ENCODE assay signal across 1 cellular context in the genomic region with DNA sequence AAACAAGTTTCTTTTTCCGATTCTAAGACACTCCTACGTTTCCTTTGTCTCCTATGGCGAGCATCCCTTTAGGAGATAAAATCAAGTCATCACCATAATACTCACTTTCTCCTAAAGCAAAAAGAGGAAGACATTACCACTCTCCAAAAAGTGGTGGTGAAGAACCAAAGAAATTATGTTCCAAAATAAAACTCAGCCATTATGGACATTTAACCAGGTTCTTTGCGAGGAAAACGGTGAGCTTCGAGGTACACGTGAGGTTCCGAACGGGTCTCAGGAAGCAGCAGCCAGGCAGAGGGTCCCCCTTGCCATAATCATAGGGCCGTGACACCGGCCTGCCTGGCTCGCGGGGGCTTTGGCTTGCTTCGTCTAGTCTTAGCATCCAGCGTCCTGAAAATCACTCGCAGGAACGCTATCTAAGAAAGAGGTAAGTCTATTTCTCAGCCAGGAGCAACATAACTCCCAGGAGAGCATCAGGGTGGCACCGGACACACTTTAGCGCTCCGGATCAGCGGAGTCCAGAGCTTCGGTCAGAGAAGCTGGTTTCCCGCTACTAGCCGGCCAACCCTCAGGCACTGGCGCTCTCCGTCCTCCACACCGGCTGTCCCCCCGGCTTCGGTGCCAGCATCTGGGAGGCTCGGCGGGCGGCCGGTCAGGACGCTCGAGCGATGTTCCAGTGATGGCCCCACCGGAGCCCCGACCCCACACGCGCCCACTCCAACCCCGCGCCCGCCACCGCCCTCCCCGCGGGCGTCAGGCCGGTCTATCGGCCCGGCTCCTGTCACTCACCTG.
TF ChIP-seq lines count a peak whose summit lies in the region.

No MANE protein-coding gene starts in this region.

TF ChIP-seq in IMR-90, 13 proteins besides CTCF, POLR2A, EP300 and RAD21 (continued from another document):
- TF ChIP-seq MXI1 (IDR thresholded peaks at IDR 0.05; ENCODE audit: borderline replicate concordance, low read depth, low read length): peak; percentile 44; the same call in 1 of the 2 replicates
- TF ChIP-seq, protein P1, sequence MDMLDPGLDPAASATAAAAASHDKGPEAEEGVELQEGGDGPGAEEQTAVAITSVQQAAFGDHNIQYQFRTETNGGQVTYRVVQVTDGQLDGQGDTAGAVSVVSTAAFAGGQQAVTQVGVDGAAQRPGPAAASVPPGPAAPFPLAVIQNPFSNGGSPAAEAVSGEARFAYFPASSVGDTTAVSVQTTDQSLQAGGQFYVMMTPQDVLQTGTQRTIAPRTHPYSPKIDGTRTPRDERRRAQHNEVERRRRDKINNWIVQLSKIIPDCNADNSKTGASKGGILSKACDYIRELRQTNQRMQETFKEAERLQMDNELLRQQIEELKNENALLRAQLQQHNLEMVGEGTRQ (IDR thresholded peaks at IDR 0.05; ENCODE audit: low read depth, low read length): no peak
